ENCODE assay signal across 22 cellular contexts in the genomic region with DNA sequence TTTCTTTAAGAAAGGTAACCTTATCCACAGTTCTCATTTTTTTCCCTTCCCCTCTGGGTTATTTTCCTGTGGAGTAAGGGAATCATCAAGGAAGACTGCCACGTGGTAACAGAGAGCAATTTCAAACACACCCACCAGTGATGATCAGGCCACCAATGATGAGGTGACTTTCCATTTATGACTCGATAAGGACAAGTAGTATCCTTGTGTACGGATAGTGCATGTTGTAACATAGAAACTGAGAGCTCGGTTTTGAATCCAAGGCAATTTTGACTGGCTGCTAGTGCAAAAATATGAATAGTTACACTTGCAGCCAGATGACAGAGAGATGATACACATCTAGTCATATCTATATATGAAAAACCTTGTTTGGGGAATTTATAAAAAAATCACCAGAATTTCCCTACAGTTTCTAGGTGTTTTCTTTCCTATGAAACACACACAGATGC.
DNase-seq lines count a peak whose midpoint lies in the region; ATAC-seq and TF ChIP-seq lines count a peak whose summit lies in the region.
"Had no signal": no experiment of that assay in that cellular context is flagged by ENCODE, and none has a peak within 500 bp of the region (broad histone marks: within the 10 kb centered on the region; RNA-seq: fewer than 3 reads in every experiment).

No MANE protein-coding gene starts in this region.

- H3K36me3 ChIP-seq in left ventricle myocardium inferior = no peaks in the 10 kb centered on the region
- H3K36me3 ChIP-seq in subcutaneous abdominal adipose tissue (ENCODE audit: control insufficient read depth in 5 of 5, insufficient read depth in 5 of 5, low read length in 5 of 5) = no peaks in the 10 kb centered on the region
- H3K36me3 ChIP-seq: esophagus squamous epithelium, HAP-1, transverse colon had no signal

- intact Hi-C loops in left ventricle myocardium inferior (cut with micrococcal nuclease) (no loop called here), Right ventricle myocardium superior (cut with DNase I) (no loop called here)

- H3K27me3 ChIP-seq in left ventricle myocardium inferior (ENCODE audit: low read depth) = no peaks in the 10 kb centered on the region
- H3K27me3 ChIP-seq in subcutaneous abdominal adipose tissue (ENCODE audit: control insufficient read depth in 5 of 5, insufficient read depth in 4 of 5, low read length in 5 of 5) = no peaks in the 10 kb centered on the region
- H3K27me3 ChIP-seq: esophagus squamous epithelium, transverse colon had no signal

- H3K4me3 ChIP-seq in left ventricle myocardium inferior (no peak overlapping the region), fibroblast of the aortic adventitia (ENCODE audit: low read depth, low read length) (no peak overlapping the region), subcutaneous abdominal adipose tissue (ENCODE audit: low read depth in 1 of 5, low read length in 5 of 5) (no peak overlapping the region)
- H3K4me3 ChIP-seq: esophagus squamous epithelium, HAP-1, PC-9, transverse colon had no signal

- DNase-seq in left ventricle myocardium inferior = no peak
- no peak for DNase-seq in Right ventricle myocardium superior
- DNase-seq in RPMI7951 (ENCODE audit: low read depth) = peak; percentile 58
- DNase-seq in fibroblast of the aortic adventitia (ENCODE audit: low read depth) = peak; percentile 9
- no peak for DNase-seq in ureter (ENCODE audit: low spot score)
- DNase-seq in LoVo (ENCODE audit: low spot score) = no peak
- DNase-seq: ACHN; activated CD8-positive, alpha-beta T cell treated with anti-CD3 and anti-CD28 coated beads, Interleukin-2, amount 10 ng/mL, durations not matched to agents 7 days and 5 days; amygdala; esophagus squamous epithelium; GDM1; natural killer cell; NCI-H1694; NCI-H510A; PC-9; stimulated activated CD4-positive, alpha-beta T cell treated with anti-CD3 and anti-CD28 coated beads, Interleukin-4, amount 100 ng/mL, for 1 hour; transverse colon had no signal

- no peak overlapping the region for H3K9ac ChIP-seq in subcutaneous abdominal adipose tissue (ENCODE audit: low read length in 5 of 5)

- peak overlapping the region; percentile 82 for H3K27ac ChIP-seq in left ventricle myocardium inferior (replicated peaks)
- H3K27ac ChIP-seq in subcutaneous abdominal adipose tissue (ENCODE audit: low read depth, low read length) = peak overlapping the region; percentile 21
- H3K27ac ChIP-seq: esophagus squamous epithelium, PC-9, transverse colon had no signal

- no peak for ATAC-seq in Right ventricle myocardium superior (ENCODE audit: poor library complexity)
- no peak for ATAC-seq in GM19467 (IDR thresholded peaks at IDR 0.05; ENCODE audit: unreplicated experiment)
- ATAC-seq: activated CD8-positive, alpha-beta T cell treated with anti-CD3 and anti-CD28 coated beads, Interleukin-2, amount 10 ng/mL, durations not matched to agents 7 days and 5 days; activated T-helper 17 cell treated with anti-CD3 and anti-CD28 coated beads, Interleukin-2, amount 50 U/mL, for 72 hours; left lobe of liver; natural killer cell had no signal

- H3K9me3 ChIP-seq in left ventricle myocardium inferior (replicated peaks) = no peaks in the 10 kb centered on the region
- no peaks in the 10 kb centered on the region for H3K9me3 ChIP-seq in subcutaneous abdominal adipose tissue (ENCODE audit: control insufficient read depth in 5 of 5, low read length in 5 of 5)
- H3K9me3 ChIP-seq: esophagus squamous epithelium, HAP-1, transverse colon had no signal

- TF ChIP-seq CTCF in left ventricle myocardium inferior (IDR thresholded peaks at IDR 0.05; ENCODE audit: borderline replicate concordance) (no peak), fibroblast of the aortic adventitia (IDR thresholded peaks at IDR 0.05; ENCODE audit: insufficient read depth, low read length) (no peak)

- H3K4me1 ChIP-seq in left ventricle myocardium inferior (peaks cover 23% of the 10 kb centered on the region), subcutaneous abdominal adipose tissue (ENCODE audit: control insufficient read depth in 5 of 5, insufficient read depth in 5 of 5, low read length in 5 of 5) (peaks cover 0 to 15% (median 5%) of the 10 kb centered on the region in 5 donors)
- H3K4me1 ChIP-seq: esophagus squamous epithelium, transverse colon had no signal

Comparison
In these comparisons a context has a peak if more than half of its experiments do, and no peak if none do; other contexts are left out.
1. DNase-seq: peak in RPMI7951 (single experiment) and fibroblast of the aortic adventitia (single experiment); none in left ventricle myocardium inferior (single experiment), Right ventricle myocardium superior (single experiment), ureter (single experiment) and LoVo (single experiment).